In genomic region chr6:12339022-12339421, GRCh38 we compare ENCODE assay signal across 22 cellular contexts. TPM values are rescaled to one million over a fixed set of nuclear protein-coding genes. Genes with fewer than 3 reads are reported as not detected.
DNase-seq lines count a peak whose midpoint lies in the region; ATAC-seq, FAIRE-seq and TF ChIP-seq lines count a peak whose summit lies in the region.
"Had no signal": no experiment of that assay in that cellular context is flagged by ENCODE, and none has a peak within 500 bp of the region (broad histone marks: within the 10 kb centered on the region; RNA-seq: fewer than 3 reads in every experiment).

No MANE protein-coding gene starts in this region.

- no TSS peak for BruUV-seq in Panc1 (replicated peaks; lab: Mats Ljungman, UMichigan)
- no TSS peak for BruUV-seq in HepG2 (replicated peaks; lab: Mats Ljungman, UMichigan)

- H3K27ac ChIP-seq in Panc1 (ENCODE audit: low read length), result peak overlapping the region; percentile 98
- H3K27ac ChIP-seq in HepG2 (ENCODE audit: extremely low read length, insufficient read depth, low read length), result no peak overlapping the region
- no peak overlapping the region for H3K27ac ChIP-seq in kidney (ENCODE audit: low read depth in 2 of 2, low read length in 2 of 2)
- no peak overlapping the region for H3K27ac ChIP-seq in left ventricle myocardium inferior (replicated peaks)
- H3K27ac ChIP-seq: BLaER1, GM23248 had no signal

- H4K20me1 ChIP-seq in HepG2 (ENCODE audit: insufficient read depth, low read length), result no peaks in the 10 kb centered on the region
- H4K20me1 ChIP-seq: BLaER1 had no signal

- peaks cover 2% of the 10 kb centered on the region for H3K36me3 Mint-ChIP-seq in T-helper 17 cell (ENCODE audit: low read depth)
- H3K36me3 Mint-ChIP-seq: CD14-positive monocyte; CD8-positive, alpha-beta T cell; IgD-negative memory B cell had no signal

- H3K4me2 ChIP-seq in HepG2 (ENCODE audit: low read depth, low read length), result no peak overlapping the region
- H3K4me2 ChIP-seq: BLaER1 had no signal

- H3K4me1 Mint-ChIP-seq in T-helper 17 cell, result peaks cover 4% of the 10 kb centered on the region

- DNase-seq in Panc1 (ENCODE audit: low read depth, low spot score), result no peak
- no peak for DNase-seq in HepG2 (ENCODE audit: low spot score)
- peak; percentile 62 for DNase-seq in mucosa of gallbladder (ENCODE audit: low spot score)
- DNase-seq in CD1c-positive myeloid dendritic cell (ENCODE audit: extremely low spot score), result no peak
- DNase-seq in T-helper 17 cell, result no peak
- DNase-seq in kidney, result no peak
- no peak for DNase-seq in left ventricle myocardium inferior
- DNase-seq: CD8-positive, alpha-beta T cell; DMS 273 treated with DMSO at 0.1 percent for 48 hours; DMS53; DND-41; GM23248; KBM-7 had no signal

- no peak for TF ChIP-seq EP300 in HepG2 (IDR thresholded peaks at IDR 0.05; ENCODE audit: low read depth in 2 of 2, low read length in 2 of 2)
- no peak for TF ChIP-seq EP300 in HepG2 (CRISPR knock-in tag; IDR thresholded peaks at IDR 0.05; ENCODE audit: borderline replicate concordance)

- CTCF ChIA-PET in Panc1 (lab: Charles Lee), result no interaction called here
- CTCF ChIA-PET in HepG2 (lab: Yijun Ruan, JAX; ENCODE audit: low intra/inter-chr PET ratio, low total read pairs), result no interaction called here

- WGBS in HepG2 (ENCODE audit: low lambda C conversion rate), result 81% methylated on average over 3 of the region's 3 CpGs

- POLR2A ChIA-PET in Panc1 (lab: Charles Lee), result no interaction called here
- POLR2A ChIA-PET in HepG2 (lab: Yijun Ruan, JAX), result no interaction called here

- no peak for TF ChIP-seq POLR2A in HepG2 (IDR thresholded peaks at IDR 0.05; ENCODE audit: insufficient read depth in 1 of 2, low read depth in 2 of 2, low read length in 2 of 2)

- H3K4me3 ChIP-seq in Panc1 (ENCODE audit: low read depth in 2 of 2, low read length in 2 of 2) (no peak overlapping the region), HepG2 (replicated peaks in 1 of 3; ENCODE audit: insufficient read depth in 1 of 3, low read depth in 2 of 3, low read length in 3 of 3) (no peak overlapping the region), kidney (ENCODE audit: low read length in 2 of 2) (no peak overlapping the region), left ventricle myocardium inferior (no peak overlapping the region)
- H3K4me3 ChIP-seq: BLaER1, GM23248, HAP-1 had no signal

- H3K27ac Mint-ChIP-seq in T-helper 17 cell, result no peak overlapping the region
- H3K27ac Mint-ChIP-seq: CD14-positive monocyte; CD8-positive, alpha-beta T cell; IgD-negative memory B cell had no signal

- H3K27me3 Mint-ChIP-seq in T-helper 17 cell, result peaks cover 44% of the 10 kb centered on the region
- H3K27me3 Mint-ChIP-seq: IgD-negative memory B cell had no signal

- no peaks in the 10 kb centered on the region for H3K9me3 ChIP-seq in Panc1 (ENCODE audit: control insufficient read depth, insufficient read depth, low read depth, low read length)
- H3K9me3 ChIP-seq in HepG2 (ENCODE audit: low read length), result no peaks in the 10 kb centered on the region
- no peaks in the 10 kb centered on the region for H3K9me3 ChIP-seq in T-helper 17 cell (ENCODE audit: control insufficient read depth, low read length, poor library complexity, severe bottlenecking)
- no peaks in the 10 kb centered on the region for H3K9me3 ChIP-seq in kidney (ENCODE audit: control insufficient read depth in 1 of 2, low read length in 2 of 2)
- H3K9me3 ChIP-seq in left ventricle myocardium inferior (replicated peaks), result no peaks in the 10 kb centered on the region
- H3K9me3 ChIP-seq: BLaER1, HAP-1 had no signal

- H3K4me1 ChIP-seq in Panc1 (ENCODE audit: control insufficient read depth, insufficient read depth, low read length), result peaks cover 53% of the 10 kb centered on the region
- peaks cover 78% of the 10 kb centered on the region for H3K4me1 ChIP-seq in HepG2 (ENCODE audit: insufficient read depth, low read length)
- peaks cover 9 to 27% of the 10 kb centered on the region in 2 donors for H3K4me1 ChIP-seq in kidney (ENCODE audit: control insufficient read depth in 1 of 2, insufficient read depth in 1 of 2, low read depth in 1 of 2, low read length in 2 of 2)
- H3K4me1 ChIP-seq in left ventricle myocardium inferior, result no peaks in the 10 kb centered on the region

- no peak for TF ChIP-seq RAD21 in HepG2 (CRISPR knock-in tag; IDR thresholded peaks at IDR 0.05)

- ATAC-seq in Panc1 (no peak), HepG2 (no peak), T-helper 17 cell (no peak)
- ATAC-seq: CD8-positive, alpha-beta T cell had no signal

- H3K27me3 ChIP-seq in Panc1 (ENCODE audit: control insufficient read depth, insufficient read depth, low read length) (no peaks in the 10 kb centered on the region), HepG2 (ENCODE audit: control insufficient read depth in 1 of 2, insufficient read depth in 2 of 2, low read length in 2 of 2) (no peaks in the 10 kb centered on the region), left ventricle myocardium inferior (ENCODE audit: low read depth) (peaks cover 19% of the 10 kb centered on the region)
- H3K27me3 ChIP-seq: BLaER1 had no signal

- H3K36me3 ChIP-seq in Panc1 (ENCODE audit: control insufficient read depth, insufficient read depth, low read length) (no peaks in the 10 kb centered on the region), HepG2 (replicated peaks in 1 of 2; ENCODE audit: control insufficient read depth in 1 of 2, insufficient read depth in 2 of 2, low read length in 2 of 2) (no peaks in the 10 kb centered on the region), kidney (ENCODE audit: control insufficient read depth in 1 of 2, insufficient read depth in 2 of 2, low read length in 2 of 2) (no peaks in the 10 kb centered on the region), left ventricle myocardium inferior (no peaks in the 10 kb centered on the region)
- H3K36me3 ChIP-seq: BLaER1, HAP-1 had no signal

- no peak for FAIRE-seq in HepG2 (lab: Jason Lieb, UNC)
- FAIRE-seq in kidney (lab: Jason Lieb, UNC), result no peak
- FAIRE-seq: G401.6, GM12891, GM19239, HTR-8/SVneo had no signal

- H3K9ac ChIP-seq in HepG2 (ENCODE audit: insufficient read depth, low read depth, low read length) (peak overlapping the region; percentile 7; the same call in 1 of the 2 replicates), kidney (ENCODE audit: low read length in 2 of 2) (no peak overlapping the region)
- H3K9ac ChIP-seq: BLaER1, GM23248 had no signal

- no peaks in the 10 kb centered on the region for H3K79me2 ChIP-seq in HepG2 (ENCODE audit: insufficient read depth, low read length)

- no peak for TF ChIP-seq CTCF in Panc1 (IDR thresholded peaks at IDR 0.05)
- no peak for TF ChIP-seq CTCF in HepG2 (CRISPR knock-in tag; IDR thresholded peaks at IDR 0.05)
- no peak for TF ChIP-seq CTCF in kidney (IDR thresholded peaks at IDR 0.05; ENCODE audit: borderline replicate concordance, extremely low read depth, insufficient read depth)
- no peak for TF ChIP-seq CTCF in left ventricle myocardium inferior (IDR thresholded peaks at IDR 0.05; ENCODE audit: borderline replicate concordance)

- H2AFZ ChIP-seq in HepG2 (ENCODE audit: low read length), result no peak overlapping the region
- H2AFZ ChIP-seq: GM23248 had no signal

- intact Hi-C loops in Panc1 (cut with micrococcal nuclease; ENCODE audit: unreplicated experiment), result no loop called here
- intact Hi-C loops in HepG2 (cut with micrococcal nuclease; ENCODE audit: unreplicated experiment), result no loop called here
- intact Hi-C loops in kidney (cut with DNase I), result no loop called here
- intact Hi-C loops in left ventricle myocardium inferior (cut with micrococcal nuclease), result no loop called here

- H3K4me3 Mint-ChIP-seq in T-helper 17 cell, result no peak overlapping the region
- H3K4me3 Mint-ChIP-seq: CD14-positive monocyte; CD8-positive, alpha-beta T cell; IgD-negative memory B cell had no signal

- in situ Hi-C loops in Panc1 (cut with HindIII; ENCODE audit: low pct_unique_long_range_greater_than_20kb, low sequenced_read_pairs) (no loop called here), HepG2 (cut with HindIII; ENCODE audit: extremely low pct_ligation_motif_present, low pct_unique_long_range_greater_than_20kb) (no loop called here)

TF ChIP-seq in HepG2, 621 proteins besides CTCF, POLR2A, EP300 and RAD21 (continues in another document):
- no peak for TF ChIP-seq MYC (CRISPR knock-in tag; IDR thresholded peaks at IDR 0.05; ENCODE audit: borderline replicate concordance)
- no peak for TF ChIP-seq NCOA2 (CRISPR knock-in tag; IDR thresholded peaks at IDR 0.05)
- TF ChIP-seq HHEX (CRISPR knock-in tag; IDR thresholded peaks at IDR 0.05), result no peak
- TF ChIP-seq CAMTA2 (CRISPR knock-in tag; IDR thresholded peaks at IDR 0.05; ENCODE audit: borderline replicate concordance), result no peak
- TF ChIP-seq ZSCAN31 (CRISPR knock-in tag; IDR thresholded peaks at IDR 0.05; ENCODE audit: low read depth), result no peak

RNA-seq across cellular contexts. Expression of gene EDN1, which starts 48.9 kb away (rescaled TPM):
- 15.1 TPM for total RNA-seq in Panc1 (2021; ENCODE audit: unreplicated experiment)
- polyA plus RNA-seq in Panc1 (2012; ENCODE audit: insufficient read length), result 18.0 TPM
- total RNA-seq in HepG2 (2016; rRNA removed; fragmentation: Illumina TruSeq; extraction: Trizol), result 0.15 and 0.21 TPM in 2 replicates
- 0.10 TPM in 1 of 2 replicates, not detected in the other for total RNA-seq in HepG2 (2016; cell fraction: cytosol; rRNA removed; fragmentation: Illumina TruSeq; extraction: Trizol; ENCODE audit: low read depth)
- total RNA-seq in HepG2 (2016; cell fraction: insoluble cytoplasmic fraction; rRNA removed; fragmentation: Illumina TruSeq; extraction: Trizol), result 0.22 TPM in 1 of 2 replicates, not detected in the other
- 0.07 and 0.22 TPM in 2 replicates for total RNA-seq in HepG2 (2016; cell fraction: membrane; rRNA removed; fragmentation: Illumina TruSeq; extraction: Trizol)
- 0.25 and 0.53 TPM in 2 replicates for total RNA-seq in HepG2 (2016; cell fraction: nucleus; rRNA removed; fragmentation: Illumina TruSeq; extraction: Trizol)
- polyA plus RNA-seq in HepG2 (2011; rRNA removed), result 0.78 and 1.2 TPM in 2 replicates
- 0.50 and 0.72 TPM in 2 replicates for polyA plus RNA-seq in HepG2 (2011; cell fraction: cytosol; rRNA removed)
- 1.3 TPM in 2 replicates for polyA plus RNA-seq in HepG2 (2011; cell fraction: nucleus; rRNA removed)
- 6.0 and 7.3 TPM in 2 replicates for polyA plus RNA-seq in HepG2 (2012)
- polyA plus RNA-seq in HepG2 (2016; cell fraction: cytosol; fragmentation: Illumina TruSeq; extraction: Trizol; ENCODE audit: low read depth), result not detected in 2 replicates
- not detected in 2 replicates for polyA plus RNA-seq in HepG2 (2016; cell fraction: insoluble cytoplasmic fraction; fragmentation: Illumina TruSeq; extraction: Trizol; ENCODE audit: low read depth)
- not detected in 2 replicates for polyA plus RNA-seq in HepG2 (2016; cell fraction: membrane; fragmentation: Illumina TruSeq; extraction: Trizol; ENCODE audit: low read depth)
- 0.90 and 1.3 TPM in 2 replicates for polyA plus RNA-seq in HepG2 (2016; cell fraction: nucleus; fragmentation: Illumina TruSeq; extraction: Trizol; ENCODE audit: insufficient read depth, low read depth)
- polyA minus RNA-seq in HepG2 (2011; rRNA and poly(A)+ RNA removed; ENCODE audit: low replicate concordance), result 1.0 TPM in 2 replicates
- polyA minus RNA-seq in HepG2 (2011; cell fraction: cytosol; rRNA and poly(A)+ RNA removed), result 0.30 and 0.88 TPM in 2 replicates
- 0.62 and 0.77 TPM in 2 replicates for polyA minus RNA-seq in HepG2 (2011; cell fraction: nucleus; rRNA and poly(A)+ RNA removed)
- 6.5 TPM for total RNA-seq in mucosa of gallbladder
- 1 to 10 TPM in 1 of 2 donors, under 1 TPM in 1; 0.57 to 1.2 TPM for total RNA-seq in T-helper 17 cell
- 16.6 TPM for total RNA-seq in kidney
- 3.4 TPM for polyA plus RNA-seq in kidney (ENCODE audit: insufficient read depth, low read depth, low replicate concordance)
- total RNA-seq in left ventricle myocardium inferior, result 5.9 TPM
- total RNA-seq: A673 had no signal
- polyA plus RNA-seq: IgD-negative memory B cell had no signal
